Comparison of ENCODE assay signal across 18 cellular contexts in genomic region chr10:29288906-29289305, GRCh38. TPM values are rescaled to one million over a fixed set of nuclear protein-coding genes. Genes with fewer than 3 reads are reported as not detected.
"Had no signal": no experiment of that assay in that cellular context is flagged by ENCODE, and none has a peak within 500 bp of the region (broad histone marks: within the 10 kb centered on the region; RNA-seq: fewer than 3 reads in every experiment).

Gene LYZL1, plus strand, starts transcription at chr10:29289070. Its CDS starts 2,798 bp downstream, at chr10:29291868.

RNA-seq across cellular contexts. Expression of gene LYZL1, which starts in this region (rescaled TPM):
- total RNA-seq: chondrocyte, colonic mucosa, dermis microvascular lymphatic vessel endothelial cell, endodermal cell, esophagus mucosa, esophagus squamous epithelium, gastrocnemius medialis, glomerular endothelial cell, heart right ventricle, kidney epithelial cell, left cardiac atrium, left lung, left ventricle myocardium superior, lower leg skin, lower lobe of right lung, lung microvascular endothelial cell, mucosa of descending colon had no signal
- polyA plus RNA-seq: heart right ventricle, keratinocyte had no signal
